Comparison of ENCODE assay signal across 1 cellular context in the genomic region with DNA sequence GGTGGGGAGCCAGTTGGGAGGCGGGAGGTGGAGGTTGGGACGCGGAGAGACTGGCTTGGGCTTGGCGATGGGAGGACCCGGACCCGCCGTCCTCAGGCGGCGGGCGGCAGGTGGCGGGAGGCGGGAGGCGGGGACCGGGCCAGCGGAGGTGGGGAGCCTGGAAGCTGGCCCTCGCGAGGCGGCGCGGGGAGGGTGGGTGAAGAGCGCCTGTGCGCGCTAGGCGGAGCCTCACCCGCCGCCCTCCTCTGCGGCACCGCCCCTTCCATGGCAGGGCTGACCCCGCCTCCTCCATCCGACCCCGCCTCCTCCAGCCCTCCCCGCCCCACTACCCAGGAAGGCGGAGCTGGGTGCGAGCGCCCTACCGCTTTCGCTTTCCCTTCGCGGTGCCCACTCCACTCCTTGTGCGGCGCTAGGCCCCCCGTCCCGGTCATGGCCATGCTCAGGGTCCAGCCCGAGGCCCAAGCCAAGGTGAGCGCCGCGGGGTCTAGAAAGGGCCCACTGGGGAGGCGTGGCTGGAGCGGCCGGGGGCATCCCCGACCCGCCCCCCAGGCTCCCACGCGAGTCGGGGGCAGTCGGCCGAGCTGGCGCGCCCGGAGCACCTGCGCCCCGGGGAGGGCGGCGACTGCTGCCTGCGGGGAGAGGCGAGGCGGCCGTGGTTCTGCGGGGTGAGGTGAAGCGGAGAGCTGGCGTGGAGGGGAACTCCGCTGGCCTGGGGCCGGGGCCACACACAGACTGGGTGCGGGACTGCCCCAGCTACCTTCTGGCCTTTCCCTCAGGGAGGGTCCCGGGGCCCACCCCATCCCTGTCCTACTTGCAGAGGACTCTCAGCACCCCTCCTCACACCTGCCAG.
TF ChIP-seq lines count a peak whose summit lies in the region.

A gene (plus strand): TSS at position 361 of the 850 bp plus-strand sequence. CDS start 69 bp downstream, at position 430.

TF ChIP-seq in HepG2, 621 proteins besides CTCF, POLR2A, EP300 and RAD21 (continued from another document and continues in another):
- TF ChIP-seq, protein P1, sequence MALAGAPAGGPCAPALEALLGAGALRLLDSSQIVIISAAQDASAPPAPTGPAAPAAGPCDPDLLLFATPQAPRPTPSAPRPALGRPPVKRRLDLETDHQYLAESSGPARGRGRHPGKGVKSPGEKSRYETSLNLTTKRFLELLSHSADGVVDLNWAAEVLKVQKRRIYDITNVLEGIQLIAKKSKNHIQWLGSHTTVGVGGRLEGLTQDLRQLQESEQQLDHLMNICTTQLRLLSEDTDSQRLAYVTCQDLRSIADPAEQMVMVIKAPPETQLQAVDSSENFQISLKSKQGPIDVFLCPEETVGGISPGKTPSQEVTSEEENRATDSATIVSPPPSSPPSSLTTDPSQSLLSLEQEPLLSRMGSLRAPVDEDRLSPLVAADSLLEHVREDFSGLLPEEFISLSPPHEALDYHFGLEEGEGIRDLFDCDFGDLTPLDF (CRISPR knock-in tag; IDR thresholded peaks at IDR 0.05): peak; percentile 57; the same call in 1 of the 2 replicates
- TF ChIP-seq ZNF337 (CRISPR knock-in tag; IDR thresholded peaks at IDR 0.05; ENCODE audit: borderline replicate concordance, low read depth) (peak; percentile 82; the same call in 1 of the 2 replicates), TEAD2 (CRISPR knock-in tag; IDR thresholded peaks at IDR 0.05) (peak; percentile 62; the same call in 1 of the 2 replicates), MTA3 (CRISPR knock-in tag; IDR thresholded peaks at IDR 0.05) (no peak), ZNF547 (CRISPR knock-in tag; IDR thresholded peaks at IDR 0.05) (peak; percentile 98), ZNF672 (CRISPR knock-in tag; IDR thresholded peaks at IDR 0.05) (no peak), EHMT2 (IDR thresholded peaks at IDR 0.05; ENCODE audit: borderline replicate concordance, low read depth, low read length) (no peak), NR3C1 (CRISPR knock-in tag; IDR thresholded peaks at IDR 0.05) (peak; percentile 84), ZNF569 (CRISPR knock-in tag; IDR thresholded peaks at IDR 0.05; ENCODE audit: borderline replicate concordance) (peak; percentile 19; the same call in 1 of the 2 replicates), ZBTB20 (CRISPR knock-in tag; IDR thresholded peaks at IDR 0.05; ENCODE audit: borderline replicate concordance, low read depth) (0 out of 2 replicates have a peak, but pooled peaks have one; percentile 35), PPARG (CRISPR knock-in tag; conservative IDR thresholded peaks at IDR 0.05) (peak; percentile 43), JUND (CRISPR knock-in tag; IDR thresholded peaks at IDR 0.05) (no peak), ZNF614 (CRISPR knock-in tag; IDR thresholded peaks at IDR 0.05; ENCODE audit: borderline replicate concordance) (peak; percentile 85; the same call in 1 of the 2 replicates), ZKSCAN5 (CRISPR knock-in tag; IDR thresholded peaks at IDR 0.05) (peak; percentile 28; the same call in 1 of the 2 replicates), ZNF431 (CRISPR knock-in tag; IDR thresholded peaks at IDR 0.05; ENCODE audit: borderline replicate concordance, low read depth) (no peak), HOXA9 (CRISPR knock-in tag; IDR thresholded peaks at IDR 0.05; ENCODE audit: borderline replicate concordance) (no peak), SMAD1 (CRISPR knock-in tag; IDR thresholded peaks at IDR 0.05; ENCODE audit: borderline replicate concordance, low read depth) (peak; percentile 98), POLR2G (IDR thresholded peaks at IDR 0.05; ENCODE audit: low read depth, low read length) (peak; percentile 88), ZBTB1 (CRISPR knock-in tag; IDR thresholded peaks at IDR 0.05; ENCODE audit: borderline replicate concordance) (peak; percentile 79; the same call in 1 of the 2 replicates), GTF2F1 (IDR thresholded peaks at IDR 0.05; ENCODE audit: low read length) (no peak), NFIB (CRISPR knock-in tag; IDR thresholded peaks at IDR 0.05; ENCODE audit: borderline replicate concordance) (no peak), NRL (CRISPR knock-in tag; IDR thresholded peaks at IDR 0.05; ENCODE audit: borderline replicate concordance) (no peak), ZNF598 (CRISPR knock-in tag; IDR thresholded peaks at IDR 0.05; ENCODE audit: borderline replicate concordance) (peak; percentile 69; the same call in 1 of the 2 replicates), HNF4G (IDR thresholded peaks at IDR 0.05; ENCODE audit: borderline replicate concordance, low read depth, low read length) (0 out of 2 replicates have a peak, but pooled peaks have one; percentile 28), HNF4G (CRISPR knock-in tag; IDR thresholded peaks at IDR 0.05; ENCODE audit: borderline replicate concordance, low read depth) (peak; percentile 86), U2AF2 (IDR thresholded peaks at IDR 0.05; ENCODE audit: low read depth, low read length) (no peak), HCFC1 (IDR thresholded peaks at IDR 0.05; ENCODE audit: low read depth, low read length) (peak; percentile 13; the same call in 1 of the 2 replicates), CREM (IDR thresholded peaks at IDR 0.05) (no peak), CREM (CRISPR knock-in tag; IDR thresholded peaks at IDR 0.05) (no peak; the same call in 1 of the 2 replicates)
- TF ChIP-seq, protein P2, sequence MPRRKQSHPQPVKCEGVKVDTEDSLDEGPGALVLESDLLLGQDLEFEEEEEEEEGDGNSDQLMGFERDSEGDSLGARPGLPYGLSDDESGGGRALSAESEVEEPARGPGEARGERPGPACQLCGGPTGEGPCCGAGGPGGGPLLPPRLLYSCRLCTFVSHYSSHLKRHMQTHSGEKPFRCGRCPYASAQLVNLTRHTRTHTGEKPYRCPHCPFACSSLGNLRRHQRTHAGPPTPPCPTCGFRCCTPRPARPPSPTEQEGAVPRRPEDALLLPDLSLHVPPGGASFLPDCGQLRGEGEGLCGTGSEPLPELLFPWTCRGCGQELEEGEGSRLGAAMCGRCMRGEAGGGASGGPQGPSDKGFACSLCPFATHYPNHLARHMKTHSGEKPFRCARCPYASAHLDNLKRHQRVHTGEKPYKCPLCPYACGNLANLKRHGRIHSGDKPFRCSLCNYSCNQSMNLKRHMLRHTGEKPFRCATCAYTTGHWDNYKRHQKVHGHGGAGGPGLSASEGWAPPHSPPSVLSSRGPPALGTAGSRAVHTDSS (CRISPR knock-in tag; conservative IDR thresholded peaks at IDR 0.05): 0 out of 2 replicates have a peak, but pooled peaks have one; percentile 48
- TF ChIP-seq, protein P3, sequence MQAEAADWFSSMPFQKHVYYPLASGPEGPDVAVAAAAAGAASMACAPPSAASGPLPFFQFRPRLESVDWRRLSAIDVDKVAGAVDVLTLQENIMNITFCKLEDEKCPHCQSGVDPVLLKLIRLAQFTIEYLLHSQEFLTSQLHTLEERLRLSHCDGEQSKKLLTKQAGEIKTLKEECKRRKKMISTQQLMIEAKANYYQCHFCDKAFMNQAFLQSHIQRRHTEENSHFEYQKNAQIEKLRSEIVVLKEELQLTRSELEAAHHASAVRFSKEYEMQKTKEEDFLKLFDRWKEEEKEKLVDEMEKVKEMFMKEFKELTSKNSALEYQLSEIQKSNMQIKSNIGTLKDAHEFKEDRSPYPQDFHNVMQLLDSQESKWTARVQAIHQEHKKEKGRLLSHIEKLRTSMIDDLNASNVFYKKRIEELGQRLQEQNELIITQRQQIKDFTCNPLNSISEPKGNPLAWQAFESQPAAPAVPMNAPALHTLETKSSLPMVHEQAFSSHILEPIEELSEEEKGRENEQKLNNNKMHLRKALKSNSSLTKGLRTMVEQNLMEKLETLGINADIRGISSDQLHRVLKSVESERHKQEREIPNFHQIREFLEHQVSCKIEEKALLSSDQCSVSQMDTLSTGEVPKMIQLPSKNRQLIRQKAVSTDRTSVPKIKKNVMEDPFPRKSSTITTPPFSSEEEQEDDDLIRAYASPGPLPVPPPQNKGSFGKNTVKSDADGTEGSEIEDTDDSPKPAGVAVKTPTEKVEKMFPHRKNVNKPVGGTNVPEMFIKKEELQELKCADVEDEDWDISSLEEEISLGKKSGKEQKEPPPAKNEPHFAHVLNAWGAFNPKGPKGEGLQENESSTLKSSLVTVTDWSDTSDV (CRISPR knock-in tag; IDR thresholded peaks at IDR 0.05): no peak
- TF ChIP-seq, protein P4, sequence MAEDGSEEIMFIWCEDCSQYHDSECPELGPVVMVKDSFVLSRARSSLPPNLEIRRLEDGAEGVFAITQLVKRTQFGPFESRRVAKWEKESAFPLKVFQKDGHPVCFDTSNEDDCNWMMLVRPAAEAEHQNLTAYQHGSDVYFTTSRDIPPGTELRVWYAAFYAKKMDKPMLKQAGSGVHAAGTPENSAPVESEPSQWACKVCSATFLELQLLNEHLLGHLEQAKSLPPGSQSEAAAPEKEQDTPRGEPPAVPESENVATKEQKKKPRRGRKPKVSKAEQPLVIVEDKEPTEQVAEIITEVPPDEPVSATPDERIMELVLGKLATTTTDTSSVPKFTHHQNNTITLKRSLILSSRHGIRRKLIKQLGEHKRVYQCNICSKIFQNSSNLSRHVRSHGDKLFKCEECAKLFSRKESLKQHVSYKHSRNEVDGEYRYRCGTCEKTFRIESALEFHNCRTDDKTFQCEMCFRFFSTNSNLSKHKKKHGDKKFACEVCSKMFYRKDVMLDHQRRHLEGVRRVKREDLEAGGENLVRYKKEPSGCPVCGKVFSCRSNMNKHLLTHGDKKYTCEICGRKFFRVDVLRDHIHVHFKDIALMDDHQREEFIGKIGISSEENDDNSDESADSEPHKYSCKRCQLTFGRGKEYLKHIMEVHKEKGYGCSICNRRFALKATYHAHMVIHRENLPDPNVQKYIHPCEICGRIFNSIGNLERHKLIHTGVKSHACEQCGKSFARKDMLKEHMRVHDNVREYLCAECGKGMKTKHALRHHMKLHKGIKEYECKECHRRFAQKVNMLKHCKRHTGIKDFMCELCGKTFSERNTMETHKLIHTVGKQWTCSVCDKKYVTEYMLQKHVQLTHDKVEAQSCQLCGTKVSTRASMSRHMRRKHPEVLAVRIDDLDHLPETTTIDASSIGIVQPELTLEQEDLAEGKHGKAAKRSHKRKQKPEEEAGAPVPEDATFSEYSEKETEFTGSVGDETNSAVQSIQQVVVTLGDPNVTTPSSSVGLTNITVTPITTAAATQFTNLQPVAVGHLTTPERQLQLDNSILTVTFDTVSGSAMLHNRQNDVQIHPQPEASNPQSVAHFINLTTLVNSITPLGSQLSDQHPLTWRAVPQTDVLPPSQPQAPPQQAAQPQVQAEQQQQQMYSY (CRISPR knock-in tag; IDR thresholded peaks at IDR 0.05): peak; percentile 50
- TF ChIP-seq, protein P5, sequence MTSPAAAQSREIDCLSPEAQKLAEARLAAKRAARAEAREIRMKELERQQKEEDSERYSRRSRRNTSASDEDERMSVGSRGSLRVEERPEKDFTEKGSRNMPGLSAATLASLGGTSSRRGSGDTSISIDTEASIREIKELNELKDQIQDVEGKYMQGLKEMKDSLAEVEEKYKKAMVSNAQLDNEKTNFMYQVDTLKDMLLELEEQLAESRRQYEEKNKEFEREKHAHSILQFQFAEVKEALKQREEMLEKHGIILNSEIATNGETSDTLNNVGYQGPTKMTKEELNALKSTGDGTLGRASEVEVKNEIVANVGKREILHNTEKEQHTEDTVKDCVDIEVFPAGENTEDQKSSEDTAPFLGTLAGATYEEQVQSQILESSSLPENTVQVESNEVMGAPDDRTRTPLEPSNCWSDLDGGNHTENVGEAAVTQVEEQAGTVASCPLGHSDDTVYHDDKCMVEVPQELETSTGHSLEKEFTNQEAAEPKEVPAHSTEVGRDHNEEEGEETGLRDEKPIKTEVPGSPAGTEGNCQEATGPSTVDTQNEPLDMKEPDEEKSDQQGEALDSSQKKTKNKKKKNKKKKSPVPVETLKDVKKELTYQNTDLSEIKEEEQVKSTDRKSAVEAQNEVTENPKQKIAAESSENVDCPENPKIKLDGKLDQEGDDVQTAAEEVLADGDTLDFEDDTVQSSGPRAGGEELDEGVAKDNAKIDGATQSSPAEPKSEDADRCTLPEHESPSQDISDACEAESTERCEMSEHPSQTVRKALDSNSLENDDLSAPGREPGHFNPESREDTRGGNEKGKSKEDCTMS (CRISPR knock-in tag; conservative IDR thresholded peaks at IDR 0.05): peak; percentile 14; the same call in 1 of the 2 replicates
- TF ChIP-seq, protein P6, sequence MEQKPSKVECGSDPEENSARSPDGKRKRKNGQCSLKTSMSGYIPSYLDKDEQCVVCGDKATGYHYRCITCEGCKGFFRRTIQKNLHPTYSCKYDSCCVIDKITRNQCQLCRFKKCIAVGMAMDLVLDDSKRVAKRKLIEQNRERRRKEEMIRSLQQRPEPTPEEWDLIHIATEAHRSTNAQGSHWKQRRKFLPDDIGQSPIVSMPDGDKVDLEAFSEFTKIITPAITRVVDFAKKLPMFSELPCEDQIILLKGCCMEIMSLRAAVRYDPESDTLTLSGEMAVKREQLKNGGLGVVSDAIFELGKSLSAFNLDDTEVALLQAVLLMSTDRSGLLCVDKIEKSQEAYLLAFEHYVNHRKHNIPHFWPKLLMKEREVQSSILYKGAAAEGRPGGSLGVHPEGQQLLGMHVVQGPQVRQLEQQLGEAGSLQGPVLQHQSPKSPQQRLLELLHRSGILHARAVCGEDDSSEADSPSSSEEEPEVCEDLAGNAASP (CRISPR knock-in tag; IDR thresholded peaks at IDR 0.05; ENCODE audit: borderline replicate concordance): peak; percentile 89; the same call in 1 of the 2 replicates
- TF ChIP-seq, protein P7, sequence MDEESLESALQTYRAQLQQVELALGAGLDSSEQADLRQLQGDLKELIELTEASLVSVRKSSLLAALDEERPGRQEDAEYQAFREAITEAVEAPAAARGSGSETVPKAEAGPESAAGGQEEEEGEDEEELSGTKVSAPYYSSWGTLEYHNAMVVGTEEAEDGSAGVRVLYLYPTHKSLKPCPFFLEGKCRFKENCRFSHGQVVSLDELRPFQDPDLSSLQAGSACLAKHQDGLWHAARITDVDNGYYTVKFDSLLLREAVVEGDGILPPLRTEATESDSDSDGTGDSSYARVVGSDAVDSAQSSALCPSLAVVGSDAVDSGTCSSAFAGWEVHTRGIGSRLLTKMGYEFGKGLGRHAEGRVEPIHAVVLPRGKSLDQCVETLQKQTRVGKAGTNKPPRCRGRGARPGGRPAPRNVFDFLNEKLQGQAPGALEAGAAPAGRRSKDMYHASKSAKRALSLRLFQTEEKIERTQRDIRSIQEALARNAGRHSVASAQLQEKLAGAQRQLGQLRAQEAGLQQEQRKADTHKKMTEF (CRISPR knock-in tag; IDR thresholded peaks at IDR 0.05): peak; percentile 78; the same call in 1 of the 2 replicates
- TF ChIP-seq, protein P8, sequence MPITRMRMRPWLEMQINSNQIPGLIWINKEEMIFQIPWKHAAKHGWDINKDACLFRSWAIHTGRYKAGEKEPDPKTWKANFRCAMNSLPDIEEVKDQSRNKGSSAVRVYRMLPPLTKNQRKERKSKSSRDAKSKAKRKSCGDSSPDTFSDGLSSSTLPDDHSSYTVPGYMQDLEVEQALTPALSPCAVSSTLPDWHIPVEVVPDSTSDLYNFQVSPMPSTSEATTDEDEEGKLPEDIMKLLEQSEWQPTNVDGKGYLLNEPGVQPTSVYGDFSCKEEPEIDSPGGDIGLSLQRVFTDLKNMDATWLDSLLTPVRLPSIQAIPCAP (CRISPR knock-in tag; IDR thresholded peaks at IDR 0.05; ENCODE audit: low read depth): peak; percentile 100
- TF ChIP-seq, protein P9, sequence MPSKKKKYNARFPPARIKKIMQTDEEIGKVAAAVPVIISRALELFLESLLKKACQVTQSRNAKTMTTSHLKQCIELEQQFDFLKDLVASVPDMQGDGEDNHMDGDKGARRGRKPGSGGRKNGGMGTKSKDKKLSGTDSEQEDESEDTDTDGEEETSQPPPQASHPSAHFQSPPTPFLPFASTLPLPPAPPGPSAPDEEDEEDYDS (CRISPR knock-in tag; IDR thresholded peaks at IDR 0.05): peak; percentile 93
- TF ChIP-seq, protein P10, sequence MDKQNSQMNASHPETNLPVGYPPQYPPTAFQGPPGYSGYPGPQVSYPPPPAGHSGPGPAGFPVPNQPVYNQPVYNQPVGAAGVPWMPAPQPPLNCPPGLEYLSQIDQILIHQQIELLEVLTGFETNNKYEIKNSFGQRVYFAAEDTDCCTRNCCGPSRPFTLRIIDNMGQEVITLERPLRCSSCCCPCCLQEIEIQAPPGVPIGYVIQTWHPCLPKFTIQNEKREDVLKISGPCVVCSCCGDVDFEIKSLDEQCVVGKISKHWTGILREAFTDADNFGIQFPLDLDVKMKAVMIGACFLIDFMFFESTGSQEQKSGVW (CRISPR knock-in tag; IDR thresholded peaks at IDR 0.05; ENCODE audit: borderline replicate concordance): no peak
